ENCODE assay signal across 13 cellular contexts in genomic region chr7:54769203-54769602, GRCh38.
"Had no signal": no experiment of that assay in that cellular context is flagged by ENCODE, and none has a peak within 500 bp of the region (broad histone marks: within the 10 kb centered on the region; RNA-seq: fewer than 3 reads in every experiment).

No MANE protein-coding gene starts in this region.

- H3K36me3 ChIP-seq: esophagus squamous epithelium, gastrocnemius medialis, right atrium auricular region, thyroid gland, uterus had no signal

- H3K4me3 Mint-ChIP-seq: activated CD4-positive, alpha-beta T cell treated with anti-CD3 and anti-CD28 coated beads, Interleukin-2, amount 10 ng/mL, durations not matched to agents 24 days and 14 days; activated naive CD4-positive, alpha-beta T cell treated with anti-CD3 and anti-CD28 coated beads, Interleukin-2, amount 50 U/mL, for 24 hours; naive thymus-derived CD4-positive, alpha-beta T cell; T-helper 1 cell treated with Interleukin-12 subunit alpha and Interleukin-12 subunit beta and Interleukin-4 antibody, amounts not matched to agents 30 μg/mL and 1 μg/mL, for 36 hours; WTC11 had no signal

- H3K27me3 ChIP-seq: right atrium auricular region, thyroid gland, uterus had no signal

- H3K36me3 Mint-ChIP-seq: activated naive CD4-positive, alpha-beta T cell treated with anti-CD3 and anti-CD28 coated beads, Interleukin-2, amount 50 U/mL, for 24 hours had no signal

- H3K27ac Mint-ChIP-seq: activated CD4-positive, alpha-beta T cell treated with anti-CD3 and anti-CD28 coated beads, Interleukin-2, amount 10 ng/mL, durations not matched to agents 24 days and 14 days; activated naive CD4-positive, alpha-beta T cell treated with anti-CD3 and anti-CD28 coated beads, Interleukin-2, amount 50 U/mL, for 24 hours; naive thymus-derived CD4-positive, alpha-beta T cell; T-helper 1 cell treated with Interleukin-12 subunit alpha and Interleukin-12 subunit beta and Interleukin-4 antibody, amounts not matched to agents 30 μg/mL and 1 μg/mL, for 36 hours; WTC11 had no signal

- H3K27ac ChIP-seq: esophagus squamous epithelium, gastrocnemius medialis, hepatocyte, right atrium auricular region, thyroid gland, uterus had no signal

- H3K4me3 ChIP-seq: esophagus squamous epithelium, gastrocnemius medialis, hepatocyte, lung, right atrium auricular region, thyroid gland, uterus had no signal

- H3K9me3 ChIP-seq: esophagus squamous epithelium, gastrocnemius medialis, right atrium auricular region, thyroid gland, uterus had no signal

- FAIRE-seq: small intestine had no signal

- H3K4me1 ChIP-seq: right atrium auricular region, uterus had no signal

- DNase-seq: activated CD4-positive, alpha-beta T cell treated with anti-CD3 and anti-CD28 coated beads, Interleukin-2, amount 10 ng/mL, durations not matched to agents 24 days and 14 days; esophagus squamous epithelium; gastrocnemius medialis; naive thymus-derived CD4-positive, alpha-beta T cell; small intestine; thyroid gland; uterus had no signal

- H3K9me3 Mint-ChIP-seq: activated CD4-positive, alpha-beta T cell treated with anti-CD3 and anti-CD28 coated beads, Interleukin-2, amount 10 ng/mL, durations not matched to agents 24 days and 14 days; activated naive CD4-positive, alpha-beta T cell treated with anti-CD3 and anti-CD28 coated beads, Interleukin-2, amount 50 U/mL, for 24 hours; T-helper 1 cell treated with Interleukin-12 subunit alpha and Interleukin-12 subunit beta and Interleukin-4 antibody, amounts not matched to agents 30 μg/mL and 1 μg/mL, for 36 hours; WTC11 had no signal

- ATAC-seq: gastrocnemius medialis; naive thymus-derived CD4-positive, alpha-beta T cell; WTC11 had no signal
